Comparison of ENCODE assay signal across 2 cellular contexts in the genomic region with DNA sequence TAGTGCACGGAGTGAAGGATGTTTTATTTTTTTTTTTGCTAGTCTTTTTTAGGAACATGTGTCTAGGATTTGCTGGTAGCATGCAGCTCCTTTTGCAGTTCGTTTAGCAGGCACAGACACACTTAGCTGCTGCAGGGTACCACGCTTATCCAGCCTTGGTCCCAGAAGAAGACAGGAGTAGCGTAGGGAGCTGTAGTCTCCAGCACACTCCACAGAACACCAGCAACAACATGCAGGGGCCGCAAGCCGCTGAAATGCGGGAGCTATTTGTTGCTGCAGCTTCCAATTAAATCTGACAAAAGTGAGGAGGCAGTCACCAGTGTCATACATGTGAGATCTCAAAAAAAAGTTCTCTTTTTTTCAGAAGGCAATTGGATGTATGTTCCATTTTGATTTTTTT.
TF ChIP-seq lines count a peak whose summit lies in the region.

No MANE protein-coding gene starts in this region.

TF ChIP-seq in GM23338, 12 proteins besides CTCF, POLR2A, EP300 and RAD21 (continued from another document):
- TF ChIP-seq, protein P1, sequence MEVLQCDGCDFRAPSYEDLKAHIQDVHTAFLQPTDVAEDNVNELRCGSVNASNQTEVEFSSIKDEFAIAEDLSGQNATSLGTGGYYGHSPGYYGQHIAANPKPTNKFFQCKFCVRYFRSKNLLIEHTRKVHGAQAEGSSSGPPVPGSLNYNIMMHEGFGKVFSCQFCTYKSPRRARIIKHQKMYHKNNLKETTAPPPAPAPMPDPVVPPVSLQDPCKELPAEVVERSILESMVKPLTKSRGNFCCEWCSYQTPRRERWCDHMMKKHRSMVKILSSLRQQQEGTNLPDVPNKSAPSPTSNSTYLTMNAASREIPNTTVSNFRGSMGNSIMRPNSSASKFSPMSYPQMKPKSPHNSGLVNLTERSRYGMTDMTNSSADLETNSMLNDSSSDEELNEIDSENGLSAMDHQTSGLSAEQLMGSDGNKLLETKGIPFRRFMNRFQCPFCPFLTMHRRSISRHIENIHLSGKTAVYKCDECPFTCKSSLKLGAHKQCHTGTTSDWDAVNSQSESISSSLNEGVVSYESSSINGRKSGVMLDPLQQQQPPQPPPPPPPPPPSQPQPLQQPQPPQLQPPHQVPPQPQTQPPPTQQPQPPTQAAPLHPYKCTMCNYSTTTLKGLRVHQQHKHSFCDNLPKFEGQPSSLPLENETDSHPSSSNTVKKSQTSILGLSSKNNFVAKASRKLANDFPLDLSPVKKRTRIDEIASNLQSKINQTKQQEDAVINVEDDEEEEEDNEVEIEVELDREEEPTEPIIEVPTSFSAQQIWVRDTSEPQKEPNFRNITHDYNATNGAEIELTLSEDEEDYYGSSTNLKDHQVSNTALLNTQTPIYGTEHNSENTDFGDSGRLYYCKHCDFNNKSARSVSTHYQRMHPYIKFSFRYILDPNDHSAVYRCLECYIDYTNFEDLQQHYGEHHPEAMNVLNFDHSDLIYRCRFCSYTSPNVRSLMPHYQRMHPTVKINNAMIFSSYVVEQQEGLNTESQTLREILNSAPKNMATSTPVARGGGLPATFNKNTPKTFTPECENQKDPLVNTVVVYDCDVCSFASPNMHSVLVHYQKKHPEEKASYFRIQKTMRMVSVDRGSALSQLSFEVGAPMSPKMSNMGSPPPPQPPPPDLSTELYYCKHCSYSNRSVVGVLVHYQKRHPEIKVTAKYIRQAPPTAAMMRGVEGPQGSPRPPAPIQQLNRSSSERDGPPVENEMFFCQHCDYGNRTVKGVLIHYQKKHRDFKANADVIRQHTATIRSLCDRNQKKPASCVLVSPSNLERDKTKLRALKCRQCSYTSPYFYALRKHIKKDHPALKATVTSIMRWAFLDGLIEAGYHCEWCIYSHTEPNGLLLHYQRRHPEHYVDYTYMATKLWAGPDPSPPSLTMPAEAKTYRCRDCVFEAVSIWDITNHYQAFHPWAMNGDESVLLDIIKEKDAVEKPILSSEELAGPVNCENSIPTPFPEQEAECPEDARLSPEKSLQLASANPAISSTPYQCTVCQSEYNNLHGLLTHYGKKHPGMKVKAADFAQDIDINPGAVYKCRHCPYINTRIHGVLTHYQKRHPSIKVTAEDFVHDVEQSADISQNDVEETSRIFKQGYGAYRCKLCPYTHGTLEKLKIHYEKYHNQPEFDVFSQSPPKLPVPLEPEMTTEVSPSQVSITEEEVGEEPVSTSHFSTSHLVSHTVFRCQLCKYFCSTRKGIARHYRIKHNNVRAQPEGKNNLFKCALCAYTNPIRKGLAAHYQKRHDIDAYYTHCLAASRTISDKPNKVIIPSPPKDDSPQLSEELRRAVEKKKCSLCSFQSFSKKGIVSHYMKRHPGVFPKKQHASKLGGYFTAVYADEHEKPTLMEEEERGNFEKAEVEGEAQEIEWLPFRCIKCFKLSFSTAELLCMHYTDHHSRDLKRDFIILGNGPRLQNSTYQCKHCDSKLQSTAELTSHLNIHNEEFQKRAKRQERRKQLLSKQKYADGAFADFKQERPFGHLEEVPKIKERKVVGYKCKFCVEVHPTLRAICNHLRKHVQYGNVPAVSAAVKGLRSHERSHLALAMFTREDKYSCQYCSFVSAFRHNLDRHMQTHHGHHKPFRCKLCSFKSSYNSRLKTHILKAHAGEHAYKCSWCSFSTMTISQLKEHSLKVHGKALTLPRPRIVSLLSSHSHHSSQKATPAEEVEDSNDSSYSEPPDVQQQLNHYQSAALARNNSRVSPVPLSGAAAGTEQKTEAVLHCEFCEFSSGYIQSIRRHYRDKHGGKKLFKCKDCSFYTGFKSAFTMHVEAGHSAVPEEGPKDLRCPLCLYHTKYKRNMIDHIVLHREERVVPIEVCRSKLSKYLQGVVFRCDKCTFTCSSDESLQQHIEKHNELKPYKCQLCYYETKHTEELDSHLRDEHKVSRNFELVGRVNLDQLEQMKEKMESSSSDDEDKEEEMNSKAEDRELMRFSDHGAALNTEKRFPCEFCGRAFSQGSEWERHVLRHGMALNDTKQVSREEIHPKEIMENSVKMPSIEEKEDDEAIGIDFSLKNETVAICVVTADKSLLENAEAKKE (CRISPR knock-in tag; IDR thresholded peaks at IDR 0.05): no peak
- TF ChIP-seq JUNB (IDR thresholded peaks at IDR 0.05; ENCODE audit: unreplicated experiment) (no peak), EZH2phosphoT487 (IDR thresholded peaks at IDR 0.05; ENCODE audit: unreplicated experiment) (no peak), ZNF114 (CRISPR knock-in tag; IDR thresholded peaks at IDR 0.05) (no peak), CREB1 (CRISPR knock-in tag; IDR thresholded peaks at IDR 0.05; ENCODE audit: low read depth) (no peak), POLR2AphosphoS5 (IDR thresholded peaks at IDR 0.05; ENCODE audit: low read depth) (no peak)
- TF ChIP-seq, protein P2, sequence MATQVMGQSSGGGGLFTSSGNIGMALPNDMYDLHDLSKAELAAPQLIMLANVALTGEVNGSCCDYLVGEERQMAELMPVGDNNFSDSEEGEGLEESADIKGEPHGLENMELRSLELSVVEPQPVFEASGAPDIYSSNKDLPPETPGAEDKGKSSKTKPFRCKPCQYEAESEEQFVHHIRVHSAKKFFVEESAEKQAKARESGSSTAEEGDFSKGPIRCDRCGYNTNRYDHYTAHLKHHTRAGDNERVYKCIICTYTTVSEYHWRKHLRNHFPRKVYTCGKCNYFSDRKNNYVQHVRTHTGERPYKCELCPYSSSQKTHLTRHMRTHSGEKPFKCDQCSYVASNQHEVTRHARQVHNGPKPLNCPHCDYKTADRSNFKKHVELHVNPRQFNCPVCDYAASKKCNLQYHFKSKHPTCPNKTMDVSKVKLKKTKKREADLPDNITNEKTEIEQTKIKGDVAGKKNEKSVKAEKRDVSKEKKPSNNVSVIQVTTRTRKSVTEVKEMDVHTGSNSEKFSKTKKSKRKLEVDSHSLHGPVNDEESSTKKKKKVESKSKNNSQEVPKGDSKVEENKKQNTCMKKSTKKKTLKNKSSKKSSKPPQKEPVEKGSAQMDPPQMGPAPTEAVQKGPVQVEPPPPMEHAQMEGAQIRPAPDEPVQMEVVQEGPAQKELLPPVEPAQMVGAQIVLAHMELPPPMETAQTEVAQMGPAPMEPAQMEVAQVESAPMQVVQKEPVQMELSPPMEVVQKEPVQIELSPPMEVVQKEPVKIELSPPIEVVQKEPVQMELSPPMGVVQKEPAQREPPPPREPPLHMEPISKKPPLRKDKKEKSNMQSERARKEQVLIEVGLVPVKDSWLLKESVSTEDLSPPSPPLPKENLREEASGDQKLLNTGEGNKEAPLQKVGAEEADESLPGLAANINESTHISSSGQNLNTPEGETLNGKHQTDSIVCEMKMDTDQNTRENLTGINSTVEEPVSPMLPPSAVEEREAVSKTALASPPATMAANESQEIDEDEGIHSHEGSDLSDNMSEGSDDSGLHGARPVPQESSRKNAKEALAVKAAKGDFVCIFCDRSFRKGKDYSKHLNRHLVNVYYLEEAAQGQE (IDR thresholded peaks at IDR 0.05; ENCODE audit: unreplicated experiment): no peak
- TF ChIP-seq, protein P3, sequence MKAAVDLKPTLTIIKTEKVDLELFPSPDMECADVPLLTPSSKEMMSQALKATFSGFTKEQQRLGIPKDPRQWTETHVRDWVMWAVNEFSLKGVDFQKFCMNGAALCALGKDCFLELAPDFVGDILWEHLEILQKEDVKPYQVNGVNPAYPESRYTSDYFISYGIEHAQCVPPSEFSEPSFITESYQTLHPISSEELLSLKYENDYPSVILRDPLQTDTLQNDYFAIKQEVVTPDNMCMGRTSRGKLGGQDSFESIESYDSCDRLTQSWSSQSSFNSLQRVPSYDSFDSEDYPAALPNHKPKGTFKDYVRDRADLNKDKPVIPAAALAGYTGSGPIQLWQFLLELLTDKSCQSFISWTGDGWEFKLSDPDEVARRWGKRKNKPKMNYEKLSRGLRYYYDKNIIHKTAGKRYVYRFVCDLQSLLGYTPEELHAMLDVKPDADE (IDR thresholded peaks at IDR 0.05): no peak
TF ChIP-seq in GM23338: peak in this region for 0.

TF ChIP-seq in SK-N-SH treated with all-trans-retinoic acid at 6 μM for 48 hours, 23 proteins besides CTCF, POLR2A, EP300 and RAD21 (continued from another document):
- TF ChIP-seq TOX (CRISPR knock-in tag; IDR thresholded peaks at IDR 0.05; ENCODE audit: borderline replicate concordance) (no peak), ZFP30 (CRISPR knock-in tag; IDR thresholded peaks at IDR 0.05) (no peak), PPARA (CRISPR knock-in tag; IDR thresholded peaks at IDR 0.05; ENCODE audit: borderline replicate concordance) (no peak)
- TF ChIP-seq, protein P4, sequence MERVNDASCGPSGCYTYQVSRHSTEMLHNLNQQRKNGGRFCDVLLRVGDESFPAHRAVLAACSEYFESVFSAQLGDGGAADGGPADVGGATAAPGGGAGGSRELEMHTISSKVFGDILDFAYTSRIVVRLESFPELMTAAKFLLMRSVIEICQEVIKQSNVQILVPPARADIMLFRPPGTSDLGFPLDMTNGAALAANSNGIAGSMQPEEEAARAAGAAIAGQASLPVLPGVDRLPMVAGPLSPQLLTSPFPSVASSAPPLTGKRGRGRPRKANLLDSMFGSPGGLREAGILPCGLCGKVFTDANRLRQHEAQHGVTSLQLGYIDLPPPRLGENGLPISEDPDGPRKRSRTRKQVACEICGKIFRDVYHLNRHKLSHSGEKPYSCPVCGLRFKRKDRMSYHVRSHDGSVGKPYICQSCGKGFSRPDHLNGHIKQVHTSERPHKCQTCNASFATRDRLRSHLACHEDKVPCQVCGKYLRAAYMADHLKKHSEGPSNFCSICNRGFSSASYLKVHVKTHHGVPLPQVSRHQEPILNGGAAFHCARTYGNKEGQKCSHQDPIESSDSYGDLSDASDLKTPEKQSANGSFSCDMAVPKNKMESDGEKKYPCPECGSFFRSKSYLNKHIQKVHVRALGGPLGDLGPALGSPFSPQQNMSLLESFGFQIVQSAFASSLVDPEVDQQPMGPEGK (CRISPR knock-in tag; IDR thresholded peaks at IDR 0.05; ENCODE audit: borderline replicate concordance): no peak
- TF ChIP-seq, protein P5, sequence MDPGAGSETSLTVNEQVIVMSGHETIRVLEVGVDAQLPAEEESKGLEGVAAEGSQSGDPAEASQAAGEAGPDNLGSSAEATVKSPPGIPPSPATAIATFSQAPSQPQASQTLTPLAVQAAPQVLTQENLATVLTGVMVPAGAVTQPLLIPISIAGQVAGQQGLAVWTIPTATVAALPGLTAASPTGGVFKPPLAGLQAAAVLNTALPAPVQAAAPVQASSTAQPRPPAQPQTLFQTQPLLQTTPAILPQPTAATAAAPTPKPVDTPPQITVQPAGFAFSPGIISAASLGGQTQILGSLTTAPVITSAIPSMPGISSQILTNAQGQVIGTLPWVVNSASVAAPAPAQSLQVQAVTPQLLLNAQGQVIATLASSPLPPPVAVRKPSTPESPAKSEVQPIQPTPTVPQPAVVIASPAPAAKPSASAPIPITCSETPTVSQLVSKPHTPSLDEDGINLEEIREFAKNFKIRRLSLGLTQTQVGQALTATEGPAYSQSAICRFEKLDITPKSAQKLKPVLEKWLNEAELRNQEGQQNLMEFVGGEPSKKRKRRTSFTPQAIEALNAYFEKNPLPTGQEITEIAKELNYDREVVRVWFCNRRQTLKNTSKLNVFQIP (CRISPR knock-in tag; IDR thresholded peaks at IDR 0.05; ENCODE audit: borderline replicate concordance, low read depth): no peak
TF ChIP-seq in SK-N-SH treated with all-trans-retinoic acid at 6 μM for 48 hours: peak in this region for 0.
